Comparison of ENCODE assay signal across 21 cellular contexts in the genomic region with DNA sequence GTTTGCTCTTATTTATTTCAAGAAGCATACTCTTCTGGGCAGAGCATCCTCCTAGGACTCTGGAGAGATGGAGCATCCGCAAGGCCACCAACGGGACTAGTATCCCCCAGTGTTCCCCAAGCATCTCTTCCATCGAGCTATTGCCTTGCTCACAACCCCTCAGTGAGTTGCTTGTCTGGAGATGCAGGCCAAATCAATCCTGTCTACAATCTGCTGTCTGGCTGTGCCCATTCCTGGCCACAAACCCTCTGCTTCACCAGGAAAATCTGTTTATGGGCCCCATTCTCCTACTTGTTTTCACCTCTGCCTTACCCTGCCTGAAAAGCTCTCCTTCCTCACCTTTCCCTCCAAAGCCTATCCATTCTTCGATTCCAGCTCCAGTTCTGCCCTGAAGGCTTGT.
"Had no signal": no experiment of that assay in that cellular context is flagged by ENCODE, and none has a peak within 500 bp of the region (broad histone marks: within the 10 kb centered on the region; RNA-seq: fewer than 3 reads in every experiment).

No MANE protein-coding gene starts in this region.

- H3K36me3 Mint-ChIP-seq: activated naive CD4-positive, alpha-beta T cell treated with anti-CD3 and anti-CD28 coated beads, Interleukin-2, amount 50 U/mL, for 72 hours; immature natural killer cell had no signal

- H3K4me1 Mint-ChIP-seq: activated T-helper 17 cell treated with anti-CD3 and anti-CD28 coated beads, Interleukin-2, amount 50 U/mL, for 72 hours; immature natural killer cell had no signal

- H3K4me3 Mint-ChIP-seq: activated T-cell treated with anti-CD3 and anti-CD28 coated beads, Interleukin-2, amount 50 U/mL, for 24 hours; activated T-helper 17 cell treated with anti-CD3 and anti-CD28 coated beads, Interleukin-2, amount 50 U/mL, for 72 hours; immature natural killer cell; neural crest cell had no signal

- H3K4me3 ChIP-seq: coronary artery, tibial nerve, uterus had no signal

- H3K4me1 ChIP-seq: foreskin keratinocyte had no signal

- H3K27me3 ChIP-seq: brain microvascular endothelial cell, tibial nerve, uterus had no signal

- H3K27me3 Mint-ChIP-seq: activated T-cell treated with anti-CD3 and anti-CD28 coated beads, Interleukin-2, amount 50 U/mL, for 24 hours had no signal

- H3K27ac ChIP-seq: brain microvascular endothelial cell, foreskin keratinocyte, tibial nerve had no signal

- H3K9me3 Mint-ChIP-seq: activated naive CD4-positive, alpha-beta T cell treated with anti-CD3 and anti-CD28 coated beads, Interleukin-2, amount 50 U/mL, for 72 hours; activated T-cell treated with anti-CD3 and anti-CD28 coated beads, Interleukin-2, amount 50 U/mL, for 24 hours; activated T-helper 17 cell treated with anti-CD3 and anti-CD28 coated beads, Interleukin-2, amount 50 U/mL, for 72 hours; neural crest cell had no signal

- DNase-seq: activated CD4-positive, alpha-beta T cell treated with anti-CD3 and anti-CD28 coated beads for 1 hour; activated CD4-positive, alpha-beta T cell treated with anti-CD3 and anti-CD28 coated beads, Interleukin-2, amount 50 U/mL, for 1 hour; activated CD8-positive, alpha-beta memory T cell treated with anti-CD3 and anti-CD28 coated beads, Interleukin-2, amount 50 U/mL, for 4 hours; activated T-cell treated with anti-CD3 and anti-CD28 coated beads, Interleukin-2, amount 50 U/mL, for 24 hours; aorta; brain microvascular endothelial cell; central memory CD4-positive, alpha-beta T cell; foreskin keratinocyte; immature natural killer cell; stimulated activated CD4-positive, alpha-beta T cell treated with anti-CD3 and anti-CD28 coated beads, Interleukin-4, amount 100 ng/mL, for 24 hours; stimulated activated naive CD4-positive, alpha-beta T cell treated with Interleukin-2 at 50 U/mL for 16 hours; substantia nigra; T-helper 9 cell; uterus had no signal

- H3K27ac Mint-ChIP-seq: activated T-cell treated with anti-CD3 and anti-CD28 coated beads, Interleukin-2, amount 50 U/mL, for 24 hours; activated T-helper 17 cell treated with anti-CD3 and anti-CD28 coated beads, Interleukin-2, amount 50 U/mL, for 72 hours; immature natural killer cell; progenitor cell of endocrine pancreas had no signal

- ATAC-seq: activated naive CD4-positive, alpha-beta T cell treated with anti-CD3 and anti-CD28 coated beads, Interleukin-2, amount 50 U/mL, for 72 hours; activated T-helper 17 cell treated with anti-CD3 and anti-CD28 coated beads, Interleukin-2, amount 50 U/mL, for 72 hours; foreskin keratinocyte; left lobe of liver had no signal

- H3K36me3 ChIP-seq: brain microvascular endothelial cell, tibial nerve, uterus had no signal

- H3K9me3 ChIP-seq: tibial nerve, uterus had no signal
